20 cellular contexts compared by ENCODE assay signal in the genomic region with DNA sequence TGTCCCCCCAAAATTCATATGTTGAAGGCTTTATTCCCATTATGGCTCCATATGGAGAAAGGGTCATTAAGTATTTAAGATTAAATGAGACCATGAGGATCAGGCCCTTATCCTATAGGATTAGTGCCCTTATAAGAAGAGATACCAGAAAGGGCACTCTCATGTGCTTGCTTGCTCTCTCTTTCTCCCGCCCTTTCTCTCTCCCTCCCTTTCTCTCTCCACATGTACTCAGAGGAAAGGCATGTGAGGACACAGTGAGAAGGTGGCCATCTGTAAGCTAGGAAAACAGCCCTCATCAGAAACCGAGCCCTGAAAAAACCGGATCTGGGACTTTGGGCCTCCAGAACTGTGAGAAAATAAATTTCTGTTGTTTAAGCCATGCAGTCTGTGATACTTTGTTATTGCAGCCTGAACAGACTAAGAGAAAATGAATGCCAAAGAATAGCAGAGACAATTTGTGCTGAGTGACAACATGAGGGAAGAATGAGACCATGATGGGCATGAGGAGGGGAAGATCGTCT.
DNase-seq lines count a peak whose midpoint lies in the region; FAIRE-seq and TF ChIP-seq lines count a peak whose summit lies in the region.
"Had no signal": no experiment of that assay in that cellular context is flagged by ENCODE, and none has a peak within 500 bp of the region (broad histone marks: within the 10 kb centered on the region; RNA-seq: fewer than 3 reads in every experiment).

No MANE protein-coding gene starts in this region.

- H3K4me3 ChIP-seq in H1 (ENCODE audit: extremely low read depth in 1 of 4, insufficient read depth in 2 of 4, low read depth in 3 of 4, low read length in 4 of 4) (no peak overlapping the region), spleen (no peak overlapping the region)
- H3K4me3 ChIP-seq: BLaER1, GM23338, HAP-1 had no signal

- H2BK120ac ChIP-seq in H1 (replicated peaks; ENCODE audit: low read depth, low read length): no peak overlapping the region

- H3K9ac ChIP-seq in H1 (replicated peaks in 1 of 4; ENCODE audit: extremely low read depth in 1 of 4, low read depth in 3 of 4, low read length in 3 of 4): no peak overlapping the region
- H3K9ac ChIP-seq: BLaER1 had no signal

- H3K79me1 ChIP-seq in H1 (ENCODE audit: low read depth, low read length): no peaks in the 10 kb centered on the region

- TF ChIP-seq RAD21 in H1 (IDR thresholded peaks at IDR 0.05 in 1 of 2, conservative IDR thresholded peaks at IDR 0.05 in 1 of 2; ENCODE audit: low read depth in 2 of 2, low read length in 2 of 2): no peak

- no peak overlapping the region for H3K23ac ChIP-seq in H1 (ENCODE audit: insufficient read length)

- H2BK5ac ChIP-seq in H1 (ENCODE audit: low read depth, low read length): no peak overlapping the region

- 69% methylated on average over 4 of the region's 4 CpGs; no CpG with 5 or more reads in 1 of the 2 experiments for WGBS in H1 (ENCODE audit: extremely low coverage in 1 of 2, insufficient coverage in 1 of 2, insufficient read length in 1 of 2, insufficient replicate concordance in 2 of 2, low coverage in 1 of 2, low lambda C conversion rate in 2 of 2, missing lambda C conversion rate in 1 of 2), 2 experiments
- WGBS in spleen, 5 donors: 77 to 98% (median 91%) methylated on average over 4 of the region's 4 CpGs

- no peak overlapping the region for H3K56ac ChIP-seq in H1 (replicated peaks; ENCODE audit: insufficient read length, low read depth, low read length)

- no peak overlapping the region for H4K5ac ChIP-seq in H1 (ENCODE audit: insufficient read length, low read depth, low read length)

- H3K4me2 ChIP-seq in H1 (ENCODE audit: insufficient read depth in 1 of 2, low read depth in 2 of 2, low read length in 2 of 2): no peak overlapping the region
- H3K4me2 ChIP-seq: BLaER1, GM23338 had no signal

- no peak overlapping the region for H2AFZ ChIP-seq in H1 (ENCODE audit: low read length)
- H2AFZ ChIP-seq: GM23338 had no signal

- no peak overlapping the region for H4K91ac ChIP-seq in H1 (replicated peaks; ENCODE audit: insufficient read length, low read length)

- intact Hi-C loops in spleen (cut with DNase I; ENCODE audit: low total_unique reads): no loop called here

- no peak for TF ChIP-seq EP300 in H1 (IDR thresholded peaks at IDR 0.05; ENCODE audit: borderline replicate concordance in 1 of 2, low read depth in 2 of 2, low read length in 2 of 2)

- no peaks in the 10 kb centered on the region for H3K79me2 ChIP-seq in H1 (ENCODE audit: control insufficient read depth in 1 of 2, insufficient read depth in 2 of 2, low read length in 2 of 2)

- no peak for TF ChIP-seq POLR2A in H1 (IDR thresholded peaks at IDR 0.05; ENCODE audit: control extremely low read depth in 1 of 2, low read depth in 2 of 2, low read length in 2 of 2)
- TF ChIP-seq POLR2A in spleen (IDR thresholded peaks at IDR 0.05): no peak

- no peak overlapping the region for H2BK20ac ChIP-seq in H1 (ENCODE audit: low read length)

- DNase-seq in NCI-H82 (lab: John Stamatoyannopoulos, UW) (peak; percentile 56), NCI-H82 treated with DMSO at 0.1 percent for 48 hours (lab: John Stamatoyannopoulos, UW; ENCODE audit: unreplicated experiment) (no peak), H1 (ENCODE audit: low read depth in 1 of 2, low spot score in 2 of 2) (no peak), spleen (no peak), NCI-H510A treated with DMSO at 0.1 percent for 48 hours (lab: John Stamatoyannopoulos, UW) (no peak), NCI-H1436 treated with DMSO at 0.1 percent for 48 hours (lab: John Stamatoyannopoulos, UW) (no peak)
- DNase-seq: CD4-positive, CD25-positive, alpha-beta regulatory T cell; CD8-positive, alpha-beta T cell; DMS 273 treated with DMSO at 0.1 percent for 48 hours; DMS79 had no signal

- H3K27me3 ChIP-seq in H1 (replicated peaks in 1 of 4; ENCODE audit: control insufficient read depth in 3 of 4, extremely low read depth in 1 of 4, insufficient read depth in 3 of 4, low read length in 3 of 4) (no peaks in the 10 kb centered on the region), spleen (replicated peaks in 1 of 7) (no peaks in the 10 kb centered on the region)
- H3K27me3 ChIP-seq: BLaER1 had no signal

- TF ChIP-seq CTCF in H1 (IDR thresholded peaks at IDR 0.05; ENCODE audit: control extremely low read depth in 1 of 3, insufficient read depth in 1 of 3, low read depth in 1 of 3, low read length in 3 of 3) (no peak), spleen (IDR thresholded peaks at IDR 0.05 in 8 of 11, conservative IDR thresholded peaks at IDR 0.05 in 3 of 11) (no peak)

- H2AK5ac ChIP-seq in H1 (ENCODE audit: low read depth, low read length): no peak overlapping the region

- no peak overlapping the region for H2BK12ac ChIP-seq in H1 (ENCODE audit: low read depth, low read length)

- H3K9me3 ChIP-seq in H1 (ENCODE audit: insufficient read depth in 2 of 2, low read depth in 1 of 2, low read length in 1 of 2): peaks cover 0 to 2% of the 10 kb centered on the region in 2 experiments; a peak in 1 of 4 replicates
- H3K9me3 ChIP-seq in spleen: peaks cover 0 to 12% (median 6%) of the 10 kb centered on the region in 8 donors
- H3K9me3 ChIP-seq: BLaER1, HAP-1 had no signal

- H3K14ac ChIP-seq in H1 (ENCODE audit: insufficient read length): no peak overlapping the region

- H3K4ac ChIP-seq in H1 (replicated peaks; ENCODE audit: insufficient read length, low read depth, low read length): no peak overlapping the region

- FAIRE-seq in H1 (lab: Jason Lieb, UNC): no peak
- FAIRE-seq: A204.1, D721Med, G401.6, GM12892, H54 had no signal

- no peaks in the 10 kb centered on the region for H3K23me2 ChIP-seq in H1 (ENCODE audit: low read depth, low read length)

- H3K4me1 ChIP-seq in H1 (replicated peaks in 1 of 4; ENCODE audit: control insufficient read depth in 3 of 4, insufficient read depth in 4 of 4, low read length in 3 of 4) (peaks cover 0 to 3% (median 0%) of the 10 kb centered on the region in 4 experiments; a peak in 1 of 7 replicates), spleen (peaks cover 0 to 4% (median 0%) of the 10 kb centered on the region in 6 donors)
- H3K4me1 ChIP-seq: BLaER1 had no signal

- H2BK15ac ChIP-seq in H1 (ENCODE audit: low read length): no peak overlapping the region

- H4K20me1 ChIP-seq in H1 (replicated peaks in 1 of 2; ENCODE audit: control insufficient read depth in 1 of 2, insufficient read depth in 2 of 2, low read length in 2 of 2): no peaks in the 10 kb centered on the region
- H4K20me1 ChIP-seq: BLaER1 had no signal

- no peak overlapping the region for H3K18ac ChIP-seq in H1 (ENCODE audit: extremely low read depth, low read length)

- H3K27ac ChIP-seq in H1 (ENCODE audit: low read depth, low read length) (no peak overlapping the region), spleen (peak overlapping the region; percentile 1 to 77 (median 64))
- H3K27ac ChIP-seq: 22Rv1, BLaER1, C4-2B had no signal

- CTCF ChIA-PET in H1 (lab: Charles Lee; ENCODE audit: partially characterized antibody): interaction anchor here (0.7 kb wide), 1 partner anchor 9 kb away, joined by 3 read pairs; no protein-coding TSS in a partner anchor

- POLR2A ChIA-PET in H1 (lab: Charles Lee; ENCODE audit: partially characterized antibody): no interaction called here

- H3K36me3 ChIP-seq in H1 (ENCODE audit: control insufficient read depth in 2 of 4, insufficient read depth in 4 of 4, low read length in 3 of 4) (no peaks in the 10 kb centered on the region), spleen (no peaks in the 10 kb centered on the region)
- H3K36me3 ChIP-seq: BLaER1, HAP-1 had no signal

- no peak overlapping the region for H4K8ac ChIP-seq in H1 (ENCODE audit: extremely low read depth, insufficient read depth, low read length)

TF ChIP-seq in H1, 55 proteins besides CTCF, POLR2A, EP300 and RAD21:
- TF ChIP-seq GABPA (IDR thresholded peaks at IDR 0.05; ENCODE audit: borderline replicate concordance, insufficient read depth, low read length) (no peak), E2F6 (IDR thresholded peaks at IDR 0.05) (peak; percentile 78)
